Comparison of ENCODE assay signal across 8 cellular contexts in genomic region chr9:114098660-114099522, GRCh38. TPM values are rescaled to one million over a fixed set of nuclear protein-coding genes. Genes with fewer than 3 reads are reported as not detected.
A peak's percentile ranks its signal among the peaks of the same experiment; 100 is the strongest.
DNase-seq lines count a peak whose midpoint lies in the region; TF ChIP-seq lines count a peak whose summit lies in the region.

KIF12 (minus strand) TSS chr9:114099292; CDS start chr9:114099276, 16 bp downstream.

- H3K27ac Mint-ChIP-seq in glutamatergic neuron (ENCODE audit: unreplicated experiment) = no peak within 1 kb of the TSS

- H3K36me3 Mint-ChIP-seq in glutamatergic neuron (ENCODE audit: unreplicated experiment) = peaks cover 10% of the 10 kb centered on the region

- H3K9me3 Mint-ChIP-seq in glutamatergic neuron (ENCODE audit: unreplicated experiment) = peaks cover 13% of the 10 kb centered on the region

- H3K27me3 Mint-ChIP-seq in glutamatergic neuron (ENCODE audit: unreplicated experiment) = peaks cover 3% of the 10 kb centered on the region

- peak within 1 kb of the TSS; percentile 49 for H3K4me2 ChIP-seq in parathyroid adenoma (ENCODE audit: low read length)

- H3K9me3 ChIP-seq in WERI-Rb-1 (ENCODE audit: severe bottlenecking) (peaks cover 21% of the 10 kb centered on the region), parathyroid adenoma (ENCODE audit: control insufficient read depth, low read length) (no peaks in the 10 kb centered on the region)

- no peaks in the 10 kb centered on the region for H3K4me1 ChIP-seq in parathyroid adenoma

- H2AFZ ChIP-seq in parathyroid adenoma = peak within 1 kb of the TSS; percentile 60

- H3K27me3 ChIP-seq in WERI-Rb-1 (ENCODE audit: insufficient read depth, low read depth, severe bottlenecking) (no peaks in the 10 kb centered on the region), parathyroid adenoma (ENCODE audit: control insufficient read depth, insufficient read depth, low read length) (no peaks in the 10 kb centered on the region)

- no peaks in the 10 kb centered on the region for H3K79me2 ChIP-seq in parathyroid adenoma

- H3K4me3 ChIP-seq in WERI-Rb-1 (ENCODE audit: low read depth, low read length) (peak within 1 kb of the TSS; percentile 92), parathyroid adenoma (ENCODE audit: low read depth, low read length) (no peak within 1 kb of the TSS)

- H3K9ac ChIP-seq in parathyroid adenoma = no peak within 1 kb of the TSS

- H3K4me3 Mint-ChIP-seq in glutamatergic neuron (ENCODE audit: unreplicated experiment) = peak within 1 kb of the TSS; percentile 68

- DNase-seq in activated CD4-positive, alpha-beta T cell treated with anti-CD3 and anti-CD28 coated beads, Interleukin-2, amount 50 U/mL, for 48 hours = peak; percentile 19 to 21
- DNase-seq in activated CD4-positive, alpha-beta T cell treated with anti-CD3 and anti-CD28 coated beads for 1 hour = no peak
- DNase-seq in WERI-Rb-1 (peak; percentile 100), glutamatergic neuron (peak; percentile 73), RPMI8226 (no peak), hepatic stellate cell (ENCODE audit: low spot score) (no peak), foreskin melanocyte (no peak)

- H3K36me3 ChIP-seq in WERI-Rb-1 (peaks cover 42% of the 10 kb centered on the region), parathyroid adenoma (ENCODE audit: control insufficient read depth, insufficient read depth, low read length) (no peaks in the 10 kb centered on the region)

- H3K4me1 Mint-ChIP-seq in glutamatergic neuron (ENCODE audit: low read depth, unreplicated experiment) = peaks cover 3% of the 10 kb centered on the region

- H3K27ac ChIP-seq in WERI-Rb-1 (peak within 1 kb of the TSS; percentile 97), parathyroid adenoma (no peak within 1 kb of the TSS)

- 0 out of 2 replicates have a peak, but pooled peaks have one; percentile 8 for TF ChIP-seq CTCF in WERI-Rb-1 (IDR thresholded peaks at IDR 0.05; ENCODE audit: low read depth, low read length)
- no peak for TF ChIP-seq CTCF in glutamatergic neuron (IDR thresholded peaks at IDR 0.05; ENCODE audit: partially characterized antibody, unreplicated experiment)
- no peak for TF ChIP-seq CTCF in parathyroid adenoma (IDR thresholded peaks at IDR 0.05)

RNA-seq across cellular contexts. Expression of gene KIF12, which starts in this region (rescaled TPM):
- total RNA-seq in glutamatergic neuron (ENCODE audit: unreplicated experiment) = 0.93 TPM

Comparison
In these comparisons a context has a peak if more than half of its experiments do, and no peak if none do; other contexts are left out.
1. DNase-seq: peak in activated CD4-positive, alpha-beta T cell treated with anti-CD3 and anti-CD28 coated beads, Interleukin-2, amount 50 U/mL, for 48 hours (2 of 2) and WERI-Rb-1 (single experiment); none in activated CD4-positive, alpha-beta T cell treated with anti-CD3 and anti-CD28 coated beads for 1 hour (single experiment), RPMI8226 (single experiment), hepatic stellate cell (single experiment) and foreskin melanocyte (single experiment).
2. Peak in DNase-seq in glutamatergic neuron; RNA of the gene not detected or under 1 TPM.